Comparison of ENCODE assay signal across 8 cellular contexts in the genomic region with DNA sequence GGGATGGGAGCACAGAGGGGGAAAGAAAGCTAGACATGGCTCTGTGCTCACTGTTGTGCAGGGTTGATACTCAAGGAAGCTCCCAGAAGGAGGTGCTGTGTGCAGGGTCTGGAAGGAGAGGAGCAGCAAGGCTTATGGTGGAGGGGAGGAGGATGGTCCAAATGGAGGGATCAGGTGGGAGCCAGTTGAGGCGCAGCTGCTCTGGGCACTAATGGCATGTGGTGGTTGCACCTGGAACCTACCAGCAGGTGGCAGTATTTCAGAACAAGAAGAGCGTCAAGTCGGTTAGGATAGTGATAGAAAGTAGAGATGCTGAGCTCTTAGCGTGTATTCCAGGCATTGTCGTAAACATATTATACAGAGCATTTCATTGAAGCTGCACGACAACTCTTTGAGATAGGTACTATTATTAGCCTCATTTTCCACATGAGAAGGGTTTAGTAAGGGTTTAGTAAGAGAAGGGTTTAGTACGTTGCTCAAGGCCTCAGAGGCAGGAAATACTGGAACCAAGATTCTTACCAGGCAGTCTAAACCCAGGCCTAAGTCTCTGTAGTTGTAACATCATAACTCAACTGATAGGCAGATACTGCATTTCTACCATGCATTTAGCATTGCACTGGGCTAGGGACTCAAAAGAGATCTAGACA.
A peak's percentile ranks its signal among the peaks of the same experiment; 100 is the strongest.
DNase-seq lines count a peak whose midpoint lies in the region; ATAC-seq and TF ChIP-seq lines count a peak whose summit lies in the region.

No MANE protein-coding gene starts in this region.

- no peaks in the 10 kb centered on the region for H3K9me2 ChIP-seq in SU-DHL-6 (replicated peaks; ENCODE audit: insufficient read depth, low read length)

- H3K9me3 ChIP-seq in SU-DHL-6 (ENCODE audit: insufficient read depth, low read length) (no peaks in the 10 kb centered on the region), spleen (peaks cover 0 to 8% (median 0%) of the 10 kb centered on the region in 8 donors)

- no peak overlapping the region for H3K9ac ChIP-seq in SU-DHL-6 (ENCODE audit: low read length)

- H3K36me3 ChIP-seq in SU-DHL-6 (ENCODE audit: low read length), result no peaks in the 10 kb centered on the region
- no peaks in the 10 kb centered on the region for H3K36me3 ChIP-seq in spleen

- H3K27ac ChIP-seq in SU-DHL-6 (ENCODE audit: low read depth, low read length) (no peak overlapping the region), spleen (no peak overlapping the region)

- H3F3A ChIP-seq in SU-DHL-6 (ENCODE audit: insufficient read depth), result no peaks in the 10 kb centered on the region

- H2AFZ ChIP-seq in SU-DHL-6 (ENCODE audit: low read depth, low read length, severe bottlenecking), result no peak overlapping the region

- intact Hi-C loops in spleen (cut with DNase I; ENCODE audit: low total_unique reads), result loop anchor here (5.0 kb wide), 1 partner anchor 653 kb away; no protein-coding TSS in a partner anchor

- H3K79me2 ChIP-seq in SU-DHL-6 (ENCODE audit: insufficient read depth, low read length), result no peaks in the 10 kb centered on the region

- H3K4me3 ChIP-seq in SU-DHL-6 (ENCODE audit: insufficient read depth, low read length, poor library complexity, severe bottlenecking) (no peak overlapping the region), spleen (no peak overlapping the region)

- no peak overlapping the region for H3K4me2 ChIP-seq in SU-DHL-6 (ENCODE audit: low read depth, low read length, poor library complexity, severe bottlenecking)

- TF ChIP-seq CTCF in SU-DHL-6 (IDR thresholded peaks at IDR 0.05; ENCODE audit: insufficient read depth, low read length, poor library complexity, severe bottlenecking), result peak; percentile 65
- TF ChIP-seq CTCF in spleen (IDR thresholded peaks at IDR 0.05 in 8 of 11, conservative IDR thresholded peaks at IDR 0.05 in 3 of 11), result peak; percentile 56 to 90 (median 80)

- peak; percentile 59 for DNase-seq in GM03348 (ENCODE audit: low spot score)
- DNase-seq in NCI-H1048 (lab: John Stamatoyannopoulos, UW), result peak; percentile 44
- DNase-seq in astrocyte of the hippocampus (ENCODE audit: low read depth, low spot score), result peak; percentile 85
- DNase-seq in iPS DF 4.7 (ENCODE audit: extremely low read depth, low spot score), result peak; percentile 64
- DNase-seq in spleen, result no peak

- WGBS in spleen, 5 donors, result 32 to 43% (median 40%) methylated on average over 7 of the region's 7 CpGs

- ATAC-seq in GM21825 (IDR thresholded peaks at IDR 0.05; ENCODE audit: unreplicated experiment) (peak; percentile 60), HG02840 (IDR thresholded peaks at IDR 0.05; ENCODE audit: low FRiP score, unreplicated experiment) (no peak)

- peaks cover 0 to 5% (median 0%) of the 10 kb centered on the region in 6 donors for H3K4me1 ChIP-seq in spleen

- H4K20me1 ChIP-seq in SU-DHL-6 (ENCODE audit: low read depth, low read length), result no peaks in the 10 kb centered on the region

- H3K27me3 ChIP-seq in SU-DHL-6 (ENCODE audit: low read length) (no peaks in the 10 kb centered on the region), spleen (replicated peaks in 1 of 7) (no peaks in the 10 kb centered on the region)

- no peak for TF ChIP-seq POLR2A in spleen (IDR thresholded peaks at IDR 0.05)
